14 cellular contexts compared by ENCODE assay signal in genomic region chr13:64154514-64154913, GRCh38.
DNase-seq lines count a peak whose midpoint lies in the region; TF ChIP-seq lines count a peak whose summit lies in the region.
"Had no signal": no experiment of that assay in that cellular context is flagged by ENCODE, and none has a peak within 500 bp of the region (broad histone marks: within the 10 kb centered on the region; RNA-seq: fewer than 3 reads in every experiment).

No MANE protein-coding gene starts in this region.

- H3K4me3 ChIP-seq in A673 (ENCODE audit: low read depth, low read length, poor library complexity, severe bottlenecking) (no peak overlapping the region), PC-9 (no peak overlapping the region), fibroblast of lung (replicated peaks in 1 of 4; ENCODE audit: control extremely low read depth in 1 of 4, insufficient read depth in 1 of 4, low read depth in 3 of 4, low read length in 4 of 4) (no peak overlapping the region), GM23248 (no peak overlapping the region)
- H3K4me3 ChIP-seq: body of pancreas, left ventricle myocardium inferior had no signal

- no peaks in the 10 kb centered on the region for H3K36me3 Mint-ChIP-seq in activated T-helper 2 cell treated with anti-CD3 and anti-CD28 coated beads, Interferon-gamma antibody, Interleukin-2, Interleukin-4, amounts not matched to agents 10 μg/mL and 5 μg/mL and 100 μg/mL, durations not matched to agents 14 hours and 24 hours and 36 hours (ENCODE audit: low read depth)
- H3K36me3 Mint-ChIP-seq: IgD-negative memory B cell had no signal

- intact Hi-C loops in A673 (cut with micrococcal nuclease; ENCODE audit: unreplicated experiment): loop anchor here (10.0 kb wide), 2 partner anchors 300 to 400 kb away; no protein-coding TSS in a partner anchor
- intact Hi-C loops in PC-9 (cut with micrococcal nuclease; ENCODE audit: unreplicated experiment): no loop called here
- intact Hi-C loops in activated T-helper 2 cell treated with anti-CD3 and anti-CD28 coated beads, Interferon-gamma antibody, Interleukin-2, Interleukin-4, amounts not matched to agents 10 μg/mL and 5 μg/mL and 100 μg/mL, durations not matched to agents 14 hours and 24 hours and 36 hours (cut with micrococcal nuclease): no loop called here

- 2 to 16% methylated on average over 1 of the region's 1 CpG for WGBS in GM23248 (ENCODE audit: low coverage in 1 of 2, low lambda C conversion rate in 2 of 2, missing lambda C conversion rate in 2 of 2), 2 experiments

- no peaks in the 10 kb centered on the region for H4K20me1 ChIP-seq in PC-9 (ENCODE audit: insufficient read depth)
- H4K20me1 ChIP-seq in fibroblast of lung (ENCODE audit: control insufficient read depth, extremely low read depth, insufficient read depth, low read length): no peaks in the 10 kb centered on the region
- no peaks in the 10 kb centered on the region for H4K20me1 ChIP-seq in GM23248 (ENCODE audit: insufficient read depth)

- no TSS peak for BruUV-seq in A673 (replicated peaks; lab: Mats Ljungman, UMichigan)
- no TSS peak for BruUV-seq in PC-9 (replicated peaks; lab: Mats Ljungman, UMichigan)

- DNase-seq in A673 (ENCODE audit: low spot score) (peak; percentile 70), GM04504 (ENCODE audit: low read depth) (peak; percentile 1), PC-9 (no peak), fibroblast of lung (ENCODE audit: low read depth in 2 of 2) (peak; percentile 34 to 54), GF-D8 (lab: John Stamatoyannopoulos, UW) (no peak), GM23248 (no peak)
- no peak for DNase-seq in stimulated activated naive CD4-positive, alpha-beta T cell treated with Interleukin-2 at 50 U/mL for 16 hours (lab: John Stamatoyannopoulos, UW)
- DNase-seq in activated T-helper 2 cell treated with anti-CD3 and anti-CD28 coated beads, Interferon-gamma antibody, Interleukin-2, Interleukin-4, amounts not matched to agents 10 μg/mL and 5 μg/mL and 100 μg/mL, durations not matched to agents 14 hours and 24 hours and 36 hours (ENCODE audit: low spot score): no peak
- DNase-seq: body of pancreas; foreskin melanocyte; left ventricle myocardium inferior; stimulated activated CD4-positive, alpha-beta T cell treated with anti-CD3 and anti-CD28 coated beads, Interleukin-4, amount 100 ng/mL, for 4 hours had no signal

- CTCF ChIA-PET in A673 (lab: Charles Lee): no interaction called here
- CTCF ChIA-PET in PC-9 (lab: Charles Lee): no interaction called here

- in situ Hi-C loops in GM23248 (cut with MboI): no loop called here

- H3K27me3 ChIP-seq in A673 (replicated peaks; ENCODE audit: insufficient read depth, low read depth, low read length, poor library complexity): no peaks in the 10 kb centered on the region
- H3K27me3 ChIP-seq in PC-9 (ENCODE audit: insufficient read depth, low read depth): no peaks in the 10 kb centered on the region
- no peaks in the 10 kb centered on the region for H3K27me3 ChIP-seq in fibroblast of lung (ENCODE audit: control insufficient read depth, insufficient read depth, low read length)
- H3K27me3 ChIP-seq in GM23248 (replicated peaks; ENCODE audit: insufficient read depth): no peaks in the 10 kb centered on the region
- H3K27me3 ChIP-seq: body of pancreas had no signal

- no peak overlapping the region for H3K4me3 Mint-ChIP-seq in activated T-helper 2 cell treated with anti-CD3 and anti-CD28 coated beads, Interferon-gamma antibody, Interleukin-2, Interleukin-4, amounts not matched to agents 10 μg/mL and 5 μg/mL and 100 μg/mL, durations not matched to agents 14 hours and 24 hours and 36 hours (ENCODE audit: low read depth)
- H3K4me3 Mint-ChIP-seq: IgD-negative memory B cell had no signal

- H3K27ac Mint-ChIP-seq in activated T-helper 2 cell treated with anti-CD3 and anti-CD28 coated beads, Interferon-gamma antibody, Interleukin-2, Interleukin-4, amounts not matched to agents 10 μg/mL and 5 μg/mL and 100 μg/mL, durations not matched to agents 14 hours and 24 hours and 36 hours: no peak overlapping the region
- H3K27ac Mint-ChIP-seq: IgD-negative memory B cell had no signal

- H3K9me2 ChIP-seq in PC-9 (ENCODE audit: insufficient read depth): no peaks in the 10 kb centered on the region; the same call in 1 of the 2 replicates
- H3K9me2 ChIP-seq in GM23248 (ENCODE audit: insufficient read depth): no peaks in the 10 kb centered on the region

- POLR2A ChIA-PET in A673 (lab: Charles Lee; ENCODE audit: low non-redundant PET): no interaction called here
- POLR2A ChIA-PET in PC-9 (lab: Charles Lee; ENCODE audit: unreplicated experiment): no interaction called here

- TF ChIP-seq CTCF in A673 (conservative IDR thresholded peaks at IDR 0.05; ENCODE audit: low read depth, low read length) (peak; percentile 63), PC-9 (conservative IDR thresholded peaks at IDR 0.05) (peak; percentile 36; the same call in 1 of the 2 replicates), fibroblast of lung (conservative IDR thresholded peaks at IDR 0.05 in 1 of 2, IDR thresholded peaks at IDR 0.05 in 1 of 2; ENCODE audit: low read depth in 1 of 2, low read length in 2 of 2) (peak in 1 of 2 donors; percentile 31)

- H3K36me3 ChIP-seq in A673 (ENCODE audit: insufficient read depth, low read length, poor library complexity, severe bottlenecking) (no peaks in the 10 kb centered on the region), PC-9 (ENCODE audit: low read depth) (no peaks in the 10 kb centered on the region), fibroblast of lung (ENCODE audit: control insufficient read depth, insufficient read depth, low read length) (no peaks in the 10 kb centered on the region), GM23248 (ENCODE audit: low read depth) (no peaks in the 10 kb centered on the region)
- H3K36me3 ChIP-seq: left ventricle myocardium inferior had no signal

- H3K79me2 ChIP-seq in PC-9 (ENCODE audit: low read depth) (no peaks in the 10 kb centered on the region), fibroblast of lung (ENCODE audit: control insufficient read depth, insufficient read depth, low read length) (no peaks in the 10 kb centered on the region), GM23248 (ENCODE audit: insufficient read depth) (no peaks in the 10 kb centered on the region)
- H3K79me2 ChIP-seq: parathyroid adenoma had no signal

- H3K9me3 ChIP-seq in A673 (ENCODE audit: low read depth, low read length, poor library complexity, severe bottlenecking) (peaks cover 15% of the 10 kb centered on the region), PC-9 (ENCODE audit: insufficient read depth, low read depth) (no peaks in the 10 kb centered on the region), fibroblast of lung (ENCODE audit: control insufficient read depth, insufficient read depth, low read depth, low read length) (no peaks in the 10 kb centered on the region), GM23248 (ENCODE audit: low read depth) (no peaks in the 10 kb centered on the region)
- H3K9me3 ChIP-seq: body of pancreas had no signal

- H3K9ac ChIP-seq in fibroblast of lung (ENCODE audit: insufficient read depth, low read length): no peak overlapping the region
- H3K9ac ChIP-seq in GM23248: no peak overlapping the region
- H3K9ac ChIP-seq: parathyroid adenoma had no signal

- no peaks in the 10 kb centered on the region for H3K4me1 Mint-ChIP-seq in activated T-helper 2 cell treated with anti-CD3 and anti-CD28 coated beads, Interferon-gamma antibody, Interleukin-2, Interleukin-4, amounts not matched to agents 10 μg/mL and 5 μg/mL and 100 μg/mL, durations not matched to agents 14 hours and 24 hours and 36 hours (ENCODE audit: low read depth)
- H3K4me1 Mint-ChIP-seq: IgD-negative memory B cell had no signal

- H2AFZ ChIP-seq in PC-9 (no peak overlapping the region), fibroblast of lung (ENCODE audit: low read length) (no peak overlapping the region), GM23248 (no peak overlapping the region)
- H2AFZ ChIP-seq: parathyroid adenoma had no signal

- H3K4me2 ChIP-seq in PC-9 (no peak overlapping the region), fibroblast of lung (ENCODE audit: extremely low read depth, insufficient read depth, low read length) (no peak overlapping the region), GM23248 (ENCODE audit: unreplicated experiment) (no peak overlapping the region)

- H3K4me1 ChIP-seq in A673 (ENCODE audit: insufficient read depth, low read length, poor library complexity, severe bottlenecking): peaks cover 17% of the 10 kb centered on the region
- no peaks in the 10 kb centered on the region for H3K4me1 ChIP-seq in PC-9 (replicated peaks; ENCODE audit: insufficient read depth)
- H3K4me1 ChIP-seq in fibroblast of lung (ENCODE audit: control insufficient read depth, extremely low read depth, insufficient read depth, low read length): no peaks in the 10 kb centered on the region
- H3K4me1 ChIP-seq in GM23248 (ENCODE audit: insufficient read depth): no peaks in the 10 kb centered on the region
- H3K4me1 ChIP-seq: body of pancreas, left ventricle myocardium inferior, parathyroid adenoma had no signal

- H3F3A ChIP-seq in PC-9 (ENCODE audit: insufficient read depth, low read depth) (no peaks in the 10 kb centered on the region), GM23248 (ENCODE audit: insufficient read depth) (no peaks in the 10 kb centered on the region)

- H3K27me3 Mint-ChIP-seq in activated T-helper 2 cell treated with anti-CD3 and anti-CD28 coated beads, Interferon-gamma antibody, Interleukin-2, Interleukin-4, amounts not matched to agents 10 μg/mL and 5 μg/mL and 100 μg/mL, durations not matched to agents 14 hours and 24 hours and 36 hours (ENCODE audit: low read depth): no peaks in the 10 kb centered on the region
- H3K27me3 Mint-ChIP-seq: IgD-negative memory B cell had no signal

- H3K27ac ChIP-seq in A673 (ENCODE audit: low read depth, low read length, poor library complexity, severe bottlenecking): no peak overlapping the region
- H3K27ac ChIP-seq in PC-9: no peak overlapping the region
- no peak overlapping the region for H3K27ac ChIP-seq in fibroblast of lung (ENCODE audit: insufficient read depth, low read length)
- H3K27ac ChIP-seq in GM23248: no peak overlapping the region
- H3K27ac ChIP-seq: body of pancreas, left ventricle myocardium inferior, parathyroid adenoma had no signal

- peaks cover 44% of the 10 kb centered on the region for H3K9me3 Mint-ChIP-seq in activated T-helper 2 cell treated with anti-CD3 and anti-CD28 coated beads, Interferon-gamma antibody, Interleukin-2, Interleukin-4, amounts not matched to agents 10 μg/mL and 5 μg/mL and 100 μg/mL, durations not matched to agents 14 hours and 24 hours and 36 hours

Comparison
In these comparisons a context has a peak if more than half of its experiments do, and no peak if none do; other contexts are left out.
1. DNase-seq: peak in A673 (single experiment), GM04504 (single experiment) and fibroblast of lung (2 of 2); none in PC-9 (0 of 2), GF-D8 (single experiment), stimulated activated naive CD4-positive, alpha-beta T cell treated with Interleukin-2 at 50 U/mL for 16 hours (single experiment), GM23248 (single experiment) and activated T-helper 2 cell treated with anti-CD3 and anti-CD28 coated beads, Interferon-gamma antibody, Interleukin-2, Interleukin-4, amounts not matched to agents 10 μg/mL and 5 μg/mL and 100 μg/mL, durations not matched to agents 14 hours and 24 hours and 36 hours (single experiment).